ENCODE assay signal across 8 cellular contexts in genomic region chr17:30714825-30715622, GRCh38.
A peak's percentile ranks its signal among the peaks of the same experiment; 100 is the strongest.
DNase-seq lines count a peak whose midpoint lies in the region; ATAC-seq and TF ChIP-seq lines count a peak whose summit lies in the region.
"Not testable (repeated sequence)": the region's sequence is repeated elsewhere in the genome, so short reads cannot be mapped to it uniquely, and the experiment has no call there.

No MANE protein-coding gene starts in this region.

- H3K4me2 ChIP-seq in GM23338, result not testable (repeated sequence)

- intact Hi-C loops in Calu3 (cut with micrococcal nuclease; ENCODE audit: unreplicated experiment), result not testable (repeated sequence)
- intact Hi-C loops in activated naive CD4-positive, alpha-beta T cell treated with anti-CD3 and anti-CD28 coated beads for 36 hours (cut with micrococcal nuclease), result loop anchor here (2.0 to 10.0 kb wide), 4 partner anchors 110 to 610 kb away; partner anchors contain the start of genes CPD and GOSR1

- not testable (repeated sequence) for H3K27me3 Mint-ChIP-seq in Calu3 (ENCODE audit: unreplicated experiment); activated naive CD4-positive, alpha-beta T cell treated with anti-CD3 and anti-CD28 coated beads for 36 hours (ENCODE audit: low read depth); mesothelial cell of epicardium (ENCODE audit: low read depth)
- peaks cover 26% of the 10 kb centered on the region for H3K27me3 Mint-ChIP-seq in GM23338 (ENCODE audit: insufficient read depth, low read depth, poor library complexity)
- peaks cover 24% of the 10 kb centered on the region for H3K27me3 Mint-ChIP-seq in stimulated activated memory B cell treated with anti-CD40 and anti-IgM and Interleukin-4, amounts not matched to agents 10 μg/mL and 1 μg/mL and 100 μg/mL, for 72 hours

- H3K36me3 ChIP-seq in GM23338 (ENCODE audit: insufficient read depth), result not testable (repeated sequence)

- CTCF ChIA-PET in Calu3 (lab: Charles Lee), result interaction anchor here (0.7 to 1.2 kb wide), 2 partner anchors 17 to 238 kb away, joined by 3 to 4 read pairs; partner anchors contain the start of gene GOSR1
- CTCF ChIA-PET in activated naive CD4-positive, alpha-beta T cell treated with anti-CD3 and anti-CD28 coated beads for 36 hours (lab: Charles Lee), result interaction anchor here (0.5 to 2.0 kb wide), 10 partner anchors 10 to 611 kb away, joined by 3 to 5 read pairs (median 3); partner anchors contain the start of gene GOSR1

- peaks cover 100% of the 10 kb centered on the region for H3K79me2 ChIP-seq in GM23338 (replicated peaks; ENCODE audit: insufficient read depth)

- H3F3A ChIP-seq in GM23338 (replicated peaks; ENCODE audit: low read depth), result not testable (repeated sequence)

- H3K4me3 Mint-ChIP-seq in Calu3 (ENCODE audit: low read depth, unreplicated experiment); GM23338; activated naive CD4-positive, alpha-beta T cell treated with anti-CD3 and anti-CD28 coated beads for 36 hours; mesothelial cell of epicardium; stimulated activated memory B cell treated with anti-CD40 and anti-IgM and Interleukin-4, amounts not matched to agents 10 μg/mL and 1 μg/mL and 100 μg/mL, for 72 hours: not testable (repeated sequence)

- TF ChIP-seq CTCF in Calu3 (IDR thresholded peaks at IDR 0.05; ENCODE audit: unreplicated experiment), result peak; percentile 53
- peak; percentile 71 to 72 for TF ChIP-seq CTCF in GM23338 (conservative IDR thresholded peaks at IDR 0.05; ENCODE audit: low read depth in 2 of 2)
- peak; percentile 76 for TF ChIP-seq CTCF in NB4 (IDR thresholded peaks at IDR 0.05; ENCODE audit: low read depth, low read length)
- TF ChIP-seq CTCF in mesothelial cell of epicardium (IDR thresholded peaks at IDR 0.05; ENCODE audit: unreplicated experiment), result peak; percentile 46

- H3K4me3 ChIP-seq in GM23338; NB4 (ENCODE audit: low read depth, low read length): not testable (repeated sequence)

- not testable (repeated sequence) for H3K27ac Mint-ChIP-seq in Calu3 (ENCODE audit: unreplicated experiment); activated naive CD4-positive, alpha-beta T cell treated with anti-CD3 and anti-CD28 coated beads for 36 hours; stimulated activated memory B cell treated with anti-CD40 and anti-IgM and Interleukin-4, amounts not matched to agents 10 μg/mL and 1 μg/mL and 100 μg/mL, for 72 hours
- H3K27ac Mint-ChIP-seq in GM23338 (peak overlapping the region; percentile 49; the same call in 1 of the 2 replicates), mesothelial cell of epicardium (peak overlapping the region; percentile 50)

- not testable (repeated sequence) for H3K4me1 Mint-ChIP-seq in Calu3 (ENCODE audit: low read depth, unreplicated experiment)
- H3K4me1 Mint-ChIP-seq in GM23338 (peaks cover 38% of the 10 kb centered on the region), mesothelial cell of epicardium (peaks cover 15% of the 10 kb centered on the region)
- peaks cover 23% of the 10 kb centered on the region for H3K4me1 Mint-ChIP-seq in activated naive CD4-positive, alpha-beta T cell treated with anti-CD3 and anti-CD28 coated beads for 36 hours (ENCODE audit: low read depth)
- peaks cover 37% of the 10 kb centered on the region for H3K4me1 Mint-ChIP-seq in stimulated activated memory B cell treated with anti-CD40 and anti-IgM and Interleukin-4, amounts not matched to agents 10 μg/mL and 1 μg/mL and 100 μg/mL, for 72 hours

- TF ChIP-seq POLR2A in NB4 (IDR thresholded peaks at IDR 0.05; ENCODE audit: extremely low read depth, insufficient read length), result not testable (repeated sequence)

- H4K20me1 ChIP-seq in GM23338 (replicated peaks; ENCODE audit: insufficient read depth), result peaks cover 21% of the 10 kb centered on the region

- H3K4me1 ChIP-seq in GM23338 (ENCODE audit: insufficient read depth), result peaks cover 14% of the 10 kb centered on the region

- DNase-seq in Calu3 (peak; percentile 39), GM23338 (ENCODE audit: low spot score) (peak; percentile 65), NB4 (ENCODE audit: low read depth) (peak; percentile 70), T-helper 2 cell (peak in 4 of 5 experiments; percentile 21 to 64 (median 30)), fibroblast of gingiva (ENCODE audit: low read depth) (peak; percentile 42)
- DNase-seq in activated naive CD4-positive, alpha-beta T cell treated with anti-CD3 and anti-CD28 coated beads for 36 hours, result peak; percentile 65
- DNase-seq in mesothelial cell of epicardium (ENCODE audit: low spot score in 2 of 2, unreplicated experiment in 2 of 2), result not testable (repeated sequence)

- peaks cover 13% of the 10 kb centered on the region for H3K36me3 Mint-ChIP-seq in Calu3 (ENCODE audit: insufficient read depth, unreplicated experiment)
- peaks cover 30% of the 10 kb centered on the region for H3K36me3 Mint-ChIP-seq in GM23338 (ENCODE audit: low read depth)
- H3K36me3 Mint-ChIP-seq in activated naive CD4-positive, alpha-beta T cell treated with anti-CD3 and anti-CD28 coated beads for 36 hours (ENCODE audit: low read depth); stimulated activated memory B cell treated with anti-CD40 and anti-IgM and Interleukin-4, amounts not matched to agents 10 μg/mL and 1 μg/mL and 100 μg/mL, for 72 hours: not testable (repeated sequence)
- H3K36me3 Mint-ChIP-seq in mesothelial cell of epicardium, result peaks cover 12% of the 10 kb centered on the region

- H3K9me3 Mint-ChIP-seq in Calu3 (ENCODE audit: low read depth, unreplicated experiment); GM23338; activated naive CD4-positive, alpha-beta T cell treated with anti-CD3 and anti-CD28 coated beads for 36 hours; mesothelial cell of epicardium; stimulated activated memory B cell treated with anti-CD40 and anti-IgM and Interleukin-4, amounts not matched to agents 10 μg/mL and 1 μg/mL and 100 μg/mL, for 72 hours: not testable (repeated sequence)

- BruUV-seq in Calu3 (replicated peaks; lab: Mats Ljungman, UMichigan), result not testable (repeated sequence)

- H3K27me3 ChIP-seq in GM23338 (ENCODE audit: insufficient read depth), result not testable (repeated sequence)

- H3K9me2 ChIP-seq in GM23338 (ENCODE audit: insufficient read depth), result not testable (repeated sequence)

- H3K27ac ChIP-seq in GM23338 (ENCODE audit: low read depth), result peak overlapping the region; percentile 63; the same call in 1 of the 2 replicates

- H2AFZ ChIP-seq in GM23338, result not testable (repeated sequence)

- peak; percentile 69 for ATAC-seq in GM23338
- peak; percentile 76 for ATAC-seq in stimulated activated memory B cell treated with anti-CD40 and anti-IgM and Interleukin-4, amounts not matched to agents 10 μg/mL and 1 μg/mL and 100 μg/mL, for 72 hours
